ENCODE assay signal across 1 cellular context in genomic region chr10:114174462-114175190, GRCh38.
TF ChIP-seq lines count a peak whose summit lies in the region.

No MANE protein-coding gene starts in this region.

TF ChIP-seq in K562, 482 proteins besides CTCF, POLR2A, EP300 and RAD21 (continued from another document and continues in another):
- TF ChIP-seq SRSF9 (IDR thresholded peaks at IDR 0.05; ENCODE audit: borderline replicate concordance, low read depth, low read length) (no peak), PHTF2 (CRISPR knock-in tag; IDR thresholded peaks at IDR 0.05) (no peak), YY1 (IDR thresholded peaks at IDR 0.05; ENCODE audit: borderline replicate concordance in 1 of 3, control insufficient read depth in 1 of 3, extremely low read depth in 1 of 3, insufficient read depth in 3 of 3, insufficient read length in 1 of 3, insufficient replicate concordance in 2 of 3, low read depth in 1 of 3, low read length in 2 of 3) (peak in 1 of 3 experiments; percentile 12), MYC (IDR thresholded peaks at IDR 0.05; ENCODE audit: low read depth, low read length) (no peak; the same call in 1 of the 2 replicates), MYC (CRISPR knock-in tag; IDR thresholded peaks at IDR 0.05; ENCODE audit: borderline replicate concordance, low read depth) (no peak), FUS (optimal IDR thresholded peaks at IDR 0.05; ENCODE audit: low read depth, low read length) (no peak), E2F4 (CRISPR knock-in tag; IDR thresholded peaks at IDR 0.05; ENCODE audit: low read depth) (0 out of 2 replicates have a peak, but pooled peaks have one; percentile 25), ARID3A (IDR thresholded peaks at IDR 0.05; ENCODE audit: borderline replicate concordance, low read depth, low read length) (no peak), CHD7 (IDR thresholded peaks at IDR 0.05; ENCODE audit: low read depth, low read length) (no peak), GATAD2A (IDR thresholded peaks at IDR 0.05) (no peak), MEF2A (IDR thresholded peaks at IDR 0.05; ENCODE audit: control insufficient read depth, low read depth, low read length) (no peak), STAT5A (IDR thresholded peaks at IDR 0.05; ENCODE audit: borderline replicate concordance, low read length) (no peak), BRD4 (IDR thresholded peaks at IDR 0.05) (no peak), MAFF (IDR thresholded peaks at IDR 0.05; ENCODE audit: low read length) (no peak; the same call in 1 of the 2 replicates), MIER1 (IDR thresholded peaks at IDR 0.05; ENCODE audit: low read depth) (no peak), SRSF3 (IDR thresholded peaks at IDR 0.05; ENCODE audit: insufficient read depth, low read length) (no peak), POLR3A (IDR thresholded peaks at IDR 0.05; ENCODE audit: borderline replicate concordance, extremely low read depth, insufficient read depth, insufficient read length) (no peak), FOXK1 (CRISPR knock-in tag; IDR thresholded peaks at IDR 0.05; ENCODE audit: borderline replicate concordance) (no peak), ZMIZ1 (IDR thresholded peaks at IDR 0.05; ENCODE audit: low read depth in 2 of 2, low read length in 2 of 2) (no peak), HDAC8 (tag; IDR thresholded peaks at IDR 0.05) (no peak), ZNF232 (CRISPR knock-in tag; IDR thresholded peaks at IDR 0.05) (no peak), PHB2 (IDR thresholded peaks at IDR 0.05; ENCODE audit: low read depth) (no peak), SRSF7 (optimal IDR thresholded peaks at IDR 0.05; ENCODE audit: low read depth, low read length) (no peak), HNRNPL (IDR thresholded peaks at IDR 0.05; ENCODE audit: low read depth, low read length) (no peak), SPI1 (IDR thresholded peaks at IDR 0.05; ENCODE audit: borderline replicate concordance, low read depth, low read length) (no peak), ZBTB43 (CRISPR knock-in tag; IDR thresholded peaks at IDR 0.05) (no peak), L3MBTL2 (IDR thresholded peaks at IDR 0.05) (0 out of 2 replicates have a peak, but pooled peaks have one; percentile 3), NFXL1 (CRISPR knock-in tag; IDR thresholded peaks at IDR 0.05) (no peak), ARID4B (CRISPR knock-in tag; IDR thresholded peaks at IDR 0.05) (no peak)
